Comparison of ENCODE assay signal across 9 cellular contexts in the genomic region with DNA sequence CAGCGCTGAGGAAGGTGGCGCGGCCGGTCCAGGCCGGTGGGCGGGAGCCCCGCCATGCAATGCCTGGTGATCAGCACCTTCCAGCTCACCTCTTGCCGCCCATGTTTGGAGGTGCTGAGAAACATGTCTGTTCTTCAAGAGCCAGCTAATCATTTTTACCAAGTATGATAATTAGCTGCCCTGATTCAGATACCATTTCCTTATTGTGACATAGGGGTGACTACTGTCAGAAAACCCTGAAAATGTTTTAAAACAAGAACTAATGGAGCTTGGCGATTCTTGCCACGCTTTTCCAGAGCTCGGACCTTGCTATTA. TPM values are rescaled to one million over a fixed set of nuclear protein-coding genes. Genes with fewer than 3 reads are reported as not detected.
DNase-seq lines count a peak whose midpoint lies in the region; ATAC-seq, FAIRE-seq and TF ChIP-seq lines count a peak whose summit lies in the region.
"Had no signal": no experiment of that assay in that cellular context is flagged by ENCODE, and none has a peak within 500 bp of the region (broad histone marks: within the 10 kb centered on the region; RNA-seq: fewer than 3 reads in every experiment).

No MANE protein-coding gene starts in this region.

- no peaks in the 10 kb centered on the region for H3K79me1 ChIP-seq in H1 (ENCODE audit: low read depth, low read length)

- H4K8ac ChIP-seq in H1 (ENCODE audit: extremely low read depth, insufficient read depth, low read length), result peak overlapping the region; percentile 92; the same call in 1 of the 2 replicates

- peaks cover 3% of the 10 kb centered on the region for H3K9me3 Mint-ChIP-seq in nephron

- H4K91ac ChIP-seq in H1 (replicated peaks; ENCODE audit: insufficient read length, low read length), result no peak overlapping the region

- no peak overlapping the region for H3K14ac ChIP-seq in H1 (ENCODE audit: insufficient read length)

- peak overlapping the region; percentile 81; the same call in 1 of the 2 replicates for H2AFZ ChIP-seq in H1 (ENCODE audit: low read length)

- H3K4me3 ChIP-seq in A549, result peak overlapping the region; percentile 86
- peak overlapping the region; percentile 86 for H3K4me3 ChIP-seq in HUES64 (ENCODE audit: low read length)
- H3K4me3 ChIP-seq in H1 (ENCODE audit: extremely low read depth in 1 of 4, insufficient read depth in 2 of 4, low read depth in 3 of 4, low read length in 4 of 4), result peak overlapping the region; percentile 59 to 82 (median 76)

- H3K56ac ChIP-seq in H1 (replicated peaks; ENCODE audit: insufficient read length, low read depth, low read length), result no peak overlapping the region

- H2BK15ac ChIP-seq in H1 (ENCODE audit: low read length), result no peak overlapping the region

- FAIRE-seq in A549 (lab: Jason Lieb, UNC), result no peak
- FAIRE-seq in H1 (lab: Jason Lieb, UNC), result no peak

- H4K5ac ChIP-seq in H1 (ENCODE audit: insufficient read length, low read depth, low read length), result peak overlapping the region; percentile 7

- H3K27me3 ChIP-seq in HUES64 (ENCODE audit: insufficient read depth, low read length) (peaks cover 44% of the 10 kb centered on the region), H1 (replicated peaks in 1 of 4; ENCODE audit: control insufficient read depth in 3 of 4, extremely low read depth in 1 of 4, insufficient read depth in 3 of 4, low read length in 3 of 4) (peaks cover 3 to 21% (median 16%) of the 10 kb centered on the region in 4 experiments)

- 0 out of 2 replicates have a peak overlapping the region, but pooled peaks have one; percentile 48 for H2BK20ac ChIP-seq in H1 (ENCODE audit: low read length)

- H2BK120ac ChIP-seq in H1 (replicated peaks; ENCODE audit: low read depth, low read length), result no peak overlapping the region

- no peak overlapping the region for H3K23ac ChIP-seq in H1 (ENCODE audit: insufficient read length)

- H3K23me2 ChIP-seq in H1 (ENCODE audit: low read depth, low read length), result peaks cover 7% of the 10 kb centered on the region; the same call in 1 of the 2 replicates

- 51% methylated on average over 7 of the region's 11 CpGs for WGBS in A549 (ENCODE audit: missing lambda C conversion rate)
- 31% methylated on average over 11 of the region's 11 CpGs for WGBS in HUES64
- WGBS in H1 (ENCODE audit: extremely low coverage in 1 of 2, insufficient coverage in 1 of 2, insufficient read length in 1 of 2, insufficient replicate concordance in 2 of 2, low coverage in 1 of 2, low lambda C conversion rate in 2 of 2, missing lambda C conversion rate in 1 of 2), 2 experiments, result 27% methylated on average over 11 of the region's 11 CpGs; no CpG with 5 or more reads in 1 of the 2 experiments

- no peak overlapping the region; the same call in 1 of the 2 replicates for H3K18ac ChIP-seq in H1 (ENCODE audit: extremely low read depth, low read length)

- H3K36me3 Mint-ChIP-seq in nephron (ENCODE audit: low read depth), result no peaks in the 10 kb centered on the region

- CTCF ChIA-PET in A549 (lab: Yijun Ruan, JAX) (interaction anchor here (1.1 to 1.7 kb wide), 3 partner anchors 30 to 66 kb away, joined by 3 to 10 read pairs (median 4); no protein-coding TSS in a partner anchor), H1 (lab: Charles Lee; ENCODE audit: partially characterized antibody) (interaction anchor here (1.0 to 1.5 kb wide), 3 partner anchors 11 to 63 kb away, joined by 4 to 6 read pairs (median 4); no protein-coding TSS in a partner anchor)

- TF ChIP-seq POLR2A in A549 (IDR thresholded peaks at IDR 0.05; ENCODE audit: low read length), result no peak
- TF ChIP-seq POLR2A in H1 (IDR thresholded peaks at IDR 0.05; ENCODE audit: control extremely low read depth in 1 of 2, low read depth in 2 of 2, low read length in 2 of 2), result no peak

- no peaks in the 10 kb centered on the region for H4K20me1 ChIP-seq in H1 (replicated peaks in 1 of 2; ENCODE audit: control insufficient read depth in 1 of 2, insufficient read depth in 2 of 2, low read length in 2 of 2)

- ATAC-seq in A549 (no peak; a peak in 1 of 6 replicates), HG03439 (IDR thresholded peaks at IDR 0.05; ENCODE audit: unreplicated experiment) (no peak)

- H3K4ac ChIP-seq in H1 (replicated peaks; ENCODE audit: insufficient read length, low read depth, low read length), result no peak overlapping the region

- no peak for TF ChIP-seq CTCF in A549 (IDR thresholded peaks at IDR 0.05)
- no peak for TF ChIP-seq CTCF in H1 (IDR thresholded peaks at IDR 0.05; ENCODE audit: control extremely low read depth in 1 of 3, insufficient read depth in 1 of 3, low read depth in 1 of 3, low read length in 3 of 3)
- TF ChIP-seq CTCF in nephron (IDR thresholded peaks at IDR 0.05; ENCODE audit: unreplicated experiment in 3 of 3), result no peak

- H3K4me2 ChIP-seq in A549 (peak overlapping the region; percentile 95), H1 (ENCODE audit: insufficient read depth in 1 of 2, low read depth in 2 of 2, low read length in 2 of 2) (peak overlapping the region; percentile 62 to 98)

- H3K9ac ChIP-seq in HUES64 (ENCODE audit: low read depth, low read length) (0 out of 2 replicates have a peak overlapping the region, but pooled peaks have one; percentile 68), H1 (replicated peaks in 1 of 4; ENCODE audit: extremely low read depth in 1 of 4, low read depth in 3 of 4, low read length in 3 of 4) (peak overlapping the region in 1 of 4 experiments; percentile 52; a peak in 2 of 7 replicates)

- H3K27ac ChIP-seq in A549, result peak overlapping the region; percentile 90 to 93
- H3K27ac ChIP-seq in HUES64 (ENCODE audit: low read depth, low read length), result no peak overlapping the region
- H3K27ac ChIP-seq in H1 (ENCODE audit: low read depth, low read length), result no peak overlapping the region

- DNase-seq in A549 (ENCODE audit: low read depth in 1 of 2, low spot score in 1 of 2) (peak in 1 of 2 experiments; percentile 6), H1 (ENCODE audit: low read depth in 1 of 2, low spot score in 2 of 2) (no peak), NCI-H524 (lab: John Stamatoyannopoulos, UW) (no peak), retina (no peak), amniotic stem cell (lab: John Stamatoyannopoulos, UW) (no peak)

- no peak overlapping the region for H2BK5ac ChIP-seq in H1 (ENCODE audit: low read depth, low read length)

- TF ChIP-seq EP300 in A549 (IDR thresholded peaks at IDR 0.05) (no peak), H1 (IDR thresholded peaks at IDR 0.05; ENCODE audit: borderline replicate concordance in 1 of 2, low read depth in 2 of 2, low read length in 2 of 2) (no peak)

- peaks cover 12% of the 10 kb centered on the region for H3K4me1 Mint-ChIP-seq in nephron

- peaks cover 53% of the 10 kb centered on the region for H3K27me3 Mint-ChIP-seq in nephron (ENCODE audit: low read depth)

- H3K9me3 ChIP-seq in A549 (no peaks in the 10 kb centered on the region), HUES64 (ENCODE audit: insufficient read depth, low read depth, low read length) (no peaks in the 10 kb centered on the region), H1 (ENCODE audit: insufficient read depth in 2 of 2, low read depth in 1 of 2, low read length in 1 of 2) (no peaks in the 10 kb centered on the region)

- no peak overlapping the region for H2BK12ac ChIP-seq in H1 (ENCODE audit: low read depth, low read length)

- H3K79me2 ChIP-seq in H1 (ENCODE audit: control insufficient read depth in 1 of 2, insufficient read depth in 2 of 2, low read length in 2 of 2), result no peaks in the 10 kb centered on the region

- no peaks in the 10 kb centered on the region for H3K36me3 ChIP-seq in HUES64 (ENCODE audit: insufficient read depth, low read length)
- H3K36me3 ChIP-seq in H1 (ENCODE audit: control insufficient read depth in 2 of 4, insufficient read depth in 4 of 4, low read length in 3 of 4), result no peaks in the 10 kb centered on the region

- POLR2A ChIA-PET in A549 (lab: Yijun Ruan, JAX), result interaction anchor here (1.5 kb wide), 1 partner anchor 96 kb away, joined by 4 read pairs; a partner anchor contains a TSS
- POLR2A ChIA-PET in H1 (lab: Charles Lee; ENCODE audit: partially characterized antibody), result interaction anchor here (0.8 to 1.4 kb wide), 4 partner anchors 9 to 50 kb away, joined by 3 to 4 read pairs (median 3); no protein-coding TSS in a partner anchor

- peak overlapping the region; percentile 75 to 85 (median 78) for H3K4me3 Mint-ChIP-seq in nephron

- H3K27ac Mint-ChIP-seq in nephron, result peak overlapping the region in 2 of 3 experiments; percentile 22 to 51

- 0 out of 3 replicates have a peak, but pooled peaks cover 9% of the 10 kb centered on the region for H3K4me1 ChIP-seq in A549
- H3K4me1 ChIP-seq in HUES64 (ENCODE audit: insufficient read depth, low read length), result 0 out of 2 replicates have a peak, but pooled peaks cover 17% of the 10 kb centered on the region
- peaks cover 0 to 4% (median 2%) of the 10 kb centered on the region in 4 experiments; a peak in 2 of 7 replicates for H3K4me1 ChIP-seq in H1 (replicated peaks in 1 of 4; ENCODE audit: control insufficient read depth in 3 of 4, insufficient read depth in 4 of 4, low read length in 3 of 4)

- H2AK5ac ChIP-seq in H1 (ENCODE audit: low read depth, low read length), result no peak overlapping the region

- TF ChIP-seq RAD21 in A549 (conservative IDR thresholded peaks at IDR 0.05 in 1 of 2, IDR thresholded peaks at IDR 0.05 in 1 of 2) (no peak), H1 (IDR thresholded peaks at IDR 0.05 in 1 of 2, conservative IDR thresholded peaks at IDR 0.05 in 1 of 2; ENCODE audit: low read depth in 2 of 2, low read length in 2 of 2) (no peak)

TF ChIP-seq in A549, 52 proteins besides CTCF, POLR2A, EP300 and RAD21 (continues in another document):
- TF ChIP-seq RFX5 (IDR thresholded peaks at IDR 0.05) (no peak), PHF8 (IDR thresholded peaks at IDR 0.05; ENCODE audit: borderline replicate concordance, low read depth) (no peak), NFE2L2 (conservative IDR thresholded peaks at IDR 0.05; ENCODE audit: low read length) (no peak)

TF ChIP-seq in H1, 55 proteins besides CTCF, POLR2A, EP300 and RAD21 (continues in another document):
- TF ChIP-seq KDM5A (IDR thresholded peaks at IDR 0.05; ENCODE audit: low read length) (no peak), HDAC6 (IDR thresholded peaks at IDR 0.05; ENCODE audit: low read depth, low read length) (no peak), NRF1 (IDR thresholded peaks at IDR 0.05; ENCODE audit: low read depth, low read length) (no peak)

RNA-seq across cellular contexts. Expression of a gene that starts 33.5 kb away (rescaled TPM):
- 0.19 TPM in 2 replicates for polyA plus RNA-seq in A549 (2011; rRNA removed)
- polyA plus RNA-seq in A549 (2012; cell fraction: cytosol; rRNA removed), result 0.06 and 0.11 TPM in 2 replicates
- 0.12 TPM in 1 of 2 replicates, not detected in the other for polyA plus RNA-seq in A549 (2012; cell fraction: nucleus; rRNA removed)
- polyA plus RNA-seq in A549 (2017; fragmentation: RNase III; extraction: RNeasy Plus Mini Kit Qiagen cat#74134 plus additional on column Dnase treatment), result 0.17 to 0.40 TPM (median 0.25 TPM) in 3 replicates
- not detected in 2 replicates for polyA minus RNA-seq in A549 (2011; rRNA and poly(A)+ RNA removed)
- not detected for polyA plus RNA-seq in HUES64 (2013, experiment 1 of 2)
- polyA plus RNA-seq in HUES64 (2013, experiment 2 of 2), result 0.51 TPM
- 0.54 and 1.1 TPM in 2 replicates for total RNA-seq in H1 (2021; fragmentation: NEBNext Ultra II Directional; extraction: Animal tissue kit (Norgen Biotek cat#: 25700))
- polyA plus RNA-seq in H1 (2011; rRNA removed), result 0.20 and 0.21 TPM in 2 replicates
- 0.57 TPM for polyA plus RNA-seq in H1 (2011; cell fraction: cytosol; rRNA removed)
- 0.58 TPM for polyA plus RNA-seq in H1 (2011; cell fraction: nucleus; rRNA removed)
- 0.33 to 0.93 TPM (median 0.69 TPM) in 4 replicates for polyA plus RNA-seq in H1 (2012, experiment 1 of 2)
- 0.39 TPM for polyA plus RNA-seq in H1 (2012, experiment 2 of 2)
- polyA plus RNA-seq in H1 (2013, experiment 1 of 2), result 0.32 TPM
- polyA plus RNA-seq in H1 (2013, experiment 2 of 2), result 0.33 TPM
- 0.17 and 0.38 TPM in 2 replicates for polyA minus RNA-seq in H1 (2011; rRNA and poly(A)+ RNA removed)
- not detected for polyA minus RNA-seq in H1 (2011; cell fraction: cytosol; rRNA and poly(A)+ RNA removed)
- polyA minus RNA-seq in H1 (2011; cell fraction: nucleus; rRNA and poly(A)+ RNA removed), result not detected
- total RNA-seq: myocyte had no signal

Comparison
In these comparisons a context has a peak if more than half of its experiments do, and no peak if none do; other contexts are left out.
1. H3K27ac ChIP-seq: peak in A549 (2 of 2); none in HUES64 (single experiment) and H1 (single experiment).
2. Peak in every context shown above with its lines, with median percentiles within 50 percentile points of each other: H3K4me3 ChIP-seq.